ENCODE assay signal across 17 cellular contexts in genomic region chr16:89593841-89594240, GRCh38. TPM values are rescaled to one million over a fixed set of nuclear protein-coding genes. Genes with fewer than 3 reads are reported as not detected.
DNase-seq lines count a peak whose midpoint lies in the region; ATAC-seq, FAIRE-seq and TF ChIP-seq lines count a peak whose summit lies in the region.
"Had no signal": no experiment of that assay in that cellular context is flagged by ENCODE, and none has a peak within 500 bp of the region (broad histone marks: within the 10 kb centered on the region; RNA-seq: fewer than 3 reads in every experiment).

No MANE protein-coding gene starts in this region.

- H3K4me2 ChIP-seq in DND-41 (ENCODE audit: insufficient read depth, low read length) (no peak overlapping the region), H1 (ENCODE audit: insufficient read depth in 1 of 2, low read depth in 2 of 2, low read length in 2 of 2) (no peak overlapping the region)

- TF ChIP-seq RAD21 in H1 (IDR thresholded peaks at IDR 0.05 in 1 of 2, conservative IDR thresholded peaks at IDR 0.05 in 1 of 2; ENCODE audit: low read depth in 2 of 2, low read length in 2 of 2) = no peak

- H2BK120ac ChIP-seq in H1 (replicated peaks; ENCODE audit: low read depth, low read length) = no peak overlapping the region

- H3K9ac ChIP-seq in DND-41 (ENCODE audit: low read depth, low read length) (no peak overlapping the region), H1 (replicated peaks in 1 of 4; ENCODE audit: extremely low read depth in 1 of 4, low read depth in 3 of 4, low read length in 3 of 4) (no peak overlapping the region)

- H3K36me3 ChIP-seq in DND-41 (ENCODE audit: insufficient read depth, low read length) (peaks cover 20% of the 10 kb centered on the region), H1 (ENCODE audit: control insufficient read depth in 2 of 4, insufficient read depth in 4 of 4, low read length in 3 of 4) (peaks cover 0 to 5% (median 0%) of the 10 kb centered on the region in 4 experiments; a peak in 1 of 8 replicates)

- no peak overlapping the region for H3K14ac ChIP-seq in H1 (ENCODE audit: insufficient read length)

- peak; percentile 36 to 37 for DNase-seq in activated CD4-positive, alpha-beta T cell treated with anti-CD3 and anti-CD28 coated beads for 4 hours
- DNase-seq in activated CD4-positive, alpha-beta T cell treated with anti-CD3 and anti-CD28 coated beads for 48 hours = no peak
- DNase-seq in DND-41 = peak; percentile 48
- DNase-seq in activated CD4-positive, alpha-beta T cell treated with anti-CD3 and anti-CD28 coated beads, Interleukin-2, amount 50 U/mL, for 4 hours = peak; percentile 16 to 19
- DNase-seq in H1 (ENCODE audit: low read depth in 1 of 2, low spot score in 2 of 2) = no peak
- no peak for DNase-seq in erythroblast (lab: John Stamatoyannopoulos, UW)
- no peak for DNase-seq in mucosa of gallbladder (ENCODE audit: low spot score)
- DNase-seq: COR-L47; GOT3; hypothalamus; IMR-90; NCI-H1105; NCI-H2171 treated with DMSO at 0.1 percent for 48 hours; NK-92 treated with Interleukin-12 subunit alpha and Interleukin-12 subunit beta, amount 100 ng/mL, for 24 hours had no signal

- H3K4ac ChIP-seq in H1 (replicated peaks; ENCODE audit: insufficient read length, low read depth, low read length) = no peak overlapping the region

- H3K27ac ChIP-seq in DND-41 (ENCODE audit: low read length) (no peak overlapping the region), H1 (ENCODE audit: low read depth, low read length) (no peak overlapping the region)

- no peaks in the 10 kb centered on the region for H3K79me2 ChIP-seq in DND-41 (ENCODE audit: insufficient read depth, low read length)
- H3K79me2 ChIP-seq in H1 (ENCODE audit: control insufficient read depth in 1 of 2, insufficient read depth in 2 of 2, low read length in 2 of 2) = no peaks in the 10 kb centered on the region

- no peak for FAIRE-seq in H1 (lab: Jason Lieb, UNC)
- FAIRE-seq: A204.1 had no signal

- no peak overlapping the region for H3K18ac ChIP-seq in H1 (ENCODE audit: extremely low read depth, low read length)

- no peak overlapping the region for H2BK20ac ChIP-seq in H1 (ENCODE audit: low read length)

- no peak overlapping the region for H4K91ac ChIP-seq in H1 (replicated peaks; ENCODE audit: insufficient read length, low read length)

- TF ChIP-seq CTCF in DND-41 (IDR thresholded peaks at IDR 0.05; ENCODE audit: borderline replicate concordance, extremely low read depth, low read length, poor library complexity, severe bottlenecking) (no peak), H1 (IDR thresholded peaks at IDR 0.05; ENCODE audit: control extremely low read depth in 1 of 3, insufficient read depth in 1 of 3, low read depth in 1 of 3, low read length in 3 of 3) (no peak)

- H4K20me1 ChIP-seq in DND-41 (ENCODE audit: insufficient read depth, low read length) (no peaks in the 10 kb centered on the region), H1 (replicated peaks in 1 of 2; ENCODE audit: control insufficient read depth in 1 of 2, insufficient read depth in 2 of 2, low read length in 2 of 2) (peaks cover 0 to 5% of the 10 kb centered on the region in 2 experiments)

- POLR2A ChIA-PET in H1 (lab: Charles Lee; ENCODE audit: partially characterized antibody) = no interaction called here

- peak overlapping the region; percentile 21; the same call in 1 of the 2 replicates for H4K8ac ChIP-seq in H1 (ENCODE audit: extremely low read depth, insufficient read depth, low read length)

- H3K4me3 ChIP-seq in DND-41 (ENCODE audit: low read depth in 1 of 2, low read length in 2 of 2) (no peak overlapping the region), H1 (ENCODE audit: extremely low read depth in 1 of 4, insufficient read depth in 2 of 4, low read depth in 3 of 4, low read length in 4 of 4) (no peak overlapping the region)

- no peak for TF ChIP-seq EP300 in H1 (IDR thresholded peaks at IDR 0.05; ENCODE audit: borderline replicate concordance in 1 of 2, low read depth in 2 of 2, low read length in 2 of 2)

- H2AFZ ChIP-seq in DND-41 (ENCODE audit: low read depth, low read length) (no peak overlapping the region), H1 (ENCODE audit: low read length) (no peak overlapping the region)

- H3K23ac ChIP-seq in H1 (ENCODE audit: insufficient read length) = no peak overlapping the region

- ATAC-seq in DND-41 (ENCODE audit: insufficient read depth, low read depth) (peak; percentile 64), GM21723 (IDR thresholded peaks at IDR 0.05; ENCODE audit: unreplicated experiment) (no peak)
- ATAC-seq: Right ventricle myocardium inferior had no signal

- TF ChIP-seq POLR2A in H1 (IDR thresholded peaks at IDR 0.05; ENCODE audit: control extremely low read depth in 1 of 2, low read depth in 2 of 2, low read length in 2 of 2) = no peak
- no peak for TF ChIP-seq POLR2A in erythroblast (IDR thresholded peaks at IDR 0.05; ENCODE audit: low read length)

- H3K56ac ChIP-seq in H1 (replicated peaks; ENCODE audit: insufficient read length, low read depth, low read length) = no peak overlapping the region

- WGBS in H1 (ENCODE audit: extremely low coverage in 1 of 2, insufficient coverage in 1 of 2, insufficient read length in 1 of 2, insufficient replicate concordance in 2 of 2, low coverage in 1 of 2, low lambda C conversion rate in 2 of 2, missing lambda C conversion rate in 1 of 2), 2 experiments = 90% methylated on average over 15 of the region's 15 CpGs; no CpG with 5 or more reads in 1 of the 2 experiments

- H4K5ac ChIP-seq in H1 (ENCODE audit: insufficient read length, low read depth, low read length) = no peak overlapping the region

- H2AK5ac ChIP-seq in H1 (ENCODE audit: low read depth, low read length) = no peak overlapping the region

- H3K9me3 ChIP-seq in DND-41 (ENCODE audit: insufficient read depth, low read length, severe bottlenecking) = no peaks in the 10 kb centered on the region
- peaks cover 0 to under 1% of the 10 kb centered on the region in 2 experiments; a peak in 1 of 4 replicates for H3K9me3 ChIP-seq in H1 (ENCODE audit: insufficient read depth in 2 of 2, low read depth in 1 of 2, low read length in 1 of 2)

- CTCF ChIA-PET in H1 (lab: Charles Lee; ENCODE audit: partially characterized antibody) = interaction anchor here (0.7 kb wide), 1 partner anchor 22 kb away, joined by 3 read pairs; no protein-coding TSS in a partner anchor

- H3K23me2 ChIP-seq in H1 (ENCODE audit: low read depth, low read length) = no peaks in the 10 kb centered on the region; the same call in 1 of the 2 replicates

- peaks cover 15% of the 10 kb centered on the region; the same call in 1 of the 2 replicates for H3K4me1 ChIP-seq in DND-41 (ENCODE audit: insufficient read depth, low read length)
- H3K4me1 ChIP-seq in H1 (replicated peaks in 1 of 4; ENCODE audit: control insufficient read depth in 3 of 4, insufficient read depth in 4 of 4, low read length in 3 of 4) = no peaks in the 10 kb centered on the region

- H2BK15ac ChIP-seq in H1 (ENCODE audit: low read length) = no peak overlapping the region

- no peaks in the 10 kb centered on the region for H3K79me1 ChIP-seq in H1 (ENCODE audit: low read depth, low read length)

- H3K27me3 ChIP-seq in DND-41 (ENCODE audit: insufficient read depth, low read length, poor library complexity) (no peaks in the 10 kb centered on the region), H1 (replicated peaks in 1 of 4; ENCODE audit: control insufficient read depth in 3 of 4, extremely low read depth in 1 of 4, insufficient read depth in 3 of 4, low read length in 3 of 4) (no peaks in the 10 kb centered on the region)

- H2BK5ac ChIP-seq in H1 (ENCODE audit: low read depth, low read length) = no peak overlapping the region

- no peak overlapping the region for H2BK12ac ChIP-seq in H1 (ENCODE audit: low read depth, low read length)

TF ChIP-seq in H1, 55 proteins besides CTCF, POLR2A, EP300 and RAD21 (continues in another document):
- TF ChIP-seq JUND (IDR thresholded peaks at IDR 0.05; ENCODE audit: low read length) (no peak), CEBPB (IDR thresholded peaks at IDR 0.05; ENCODE audit: low read depth, low read length) (no peak), SIRT6 (IDR thresholded peaks at IDR 0.05; ENCODE audit: low read length) (no peak), SAP30 (IDR thresholded peaks at IDR 0.05; ENCODE audit: insufficient read depth, insufficient replicate concordance, low read length) (no peak), FOSL1 (IDR thresholded peaks at IDR 0.05; ENCODE audit: insufficient read depth, low read depth, low read length) (no peak)

RNA-seq across cellular contexts. Expression of gene CPNE7, which starts 18.3 kb away (rescaled TPM):
- 21.7 and 23.7 TPM in 2 replicates for total RNA-seq in H1 (2021; fragmentation: NEBNext Ultra II Directional; extraction: Animal tissue kit (Norgen Biotek cat#: 25700))
- polyA plus RNA-seq in H1 (2011; rRNA removed) = 10.0 and 17.2 TPM in 2 replicates
- polyA plus RNA-seq in H1 (2011; cell fraction: cytosol; rRNA removed) = 14.5 TPM
- polyA plus RNA-seq in H1 (2011; cell fraction: nucleus; rRNA removed) = 64.5 TPM
- polyA plus RNA-seq in H1 (2012, experiment 1 of 2) = 18.4 to 21.5 TPM (median 20.9 TPM) in 4 replicates
- 9.1 TPM for polyA plus RNA-seq in H1 (2012, experiment 2 of 2)
- polyA plus RNA-seq in H1 (2013, experiment 1 of 2) = 11.5 TPM
- 11.1 TPM for polyA plus RNA-seq in H1 (2013, experiment 2 of 2)
- polyA minus RNA-seq in H1 (2011; rRNA and poly(A)+ RNA removed) = 6.3 and 6.8 TPM in 2 replicates
- 10.2 TPM for polyA minus RNA-seq in H1 (2011; cell fraction: cytosol; rRNA and poly(A)+ RNA removed)
- polyA minus RNA-seq in H1 (2011; cell fraction: nucleus; rRNA and poly(A)+ RNA removed) = 9.5 TPM
- 3.6 TPM for total RNA-seq in mucosa of gallbladder
- total RNA-seq: Right ventricle myocardium inferior had no signal

RNA-seq across cellular contexts. Expression of gene DPEP1, which starts 19.6 kb away (rescaled TPM):
- total RNA-seq in H1 (2021; fragmentation: NEBNext Ultra II Directional; extraction: Animal tissue kit (Norgen Biotek cat#: 25700)) = 2.5 and 3.1 TPM in 2 replicates
- 2.8 and 3.9 TPM in 2 replicates for polyA plus RNA-seq in H1 (2011; rRNA removed)
- 3.1 TPM for polyA plus RNA-seq in H1 (2011; cell fraction: cytosol; rRNA removed)
- 12.5 TPM for polyA plus RNA-seq in H1 (2011; cell fraction: nucleus; rRNA removed)
- 0.73 to 2.7 TPM (median 2.0 TPM) in 4 replicates for polyA plus RNA-seq in H1 (2012, experiment 1 of 2)
- 1.3 TPM for polyA plus RNA-seq in H1 (2012, experiment 2 of 2)
- polyA plus RNA-seq in H1 (2013, experiment 1 of 2) = 5.7 TPM
- polyA plus RNA-seq in H1 (2013, experiment 2 of 2) = 5.7 TPM
- polyA minus RNA-seq in H1 (2011; rRNA and poly(A)+ RNA removed) = 1.1 and 1.7 TPM in 2 replicates
- 0.73 TPM for polyA minus RNA-seq in H1 (2011; cell fraction: cytosol; rRNA and poly(A)+ RNA removed)
- polyA minus RNA-seq in H1 (2011; cell fraction: nucleus; rRNA and poly(A)+ RNA removed) = 1.6 TPM
- total RNA-seq in mucosa of gallbladder = 2.5 TPM
- total RNA-seq: IMR-90, Right ventricle myocardium inferior had no signal
- polyA plus RNA-seq: IMR-90 had no signal

RNA-seq across cellular contexts. Expression of gene RPL13, which starts 33.4 kb away (rescaled TPM):
- total RNA-seq in H1 (2021; fragmentation: NEBNext Ultra II Directional; extraction: Animal tissue kit (Norgen Biotek cat#: 25700)) = 2,162 and 2,205 TPM in 2 replicates
- polyA plus RNA-seq in H1 (2011; rRNA removed) = 7,384 and 8,839 TPM in 2 replicates
- 6,622 TPM for polyA plus RNA-seq in H1 (2011; cell fraction: cytosol; rRNA removed)
- polyA plus RNA-seq in H1 (2011; cell fraction: nucleus; rRNA removed) = 4,056 TPM
- polyA plus RNA-seq in H1 (2012, experiment 1 of 2) = 2,424 to 3,736 TPM (median 3,320 TPM) in 4 replicates
- 5,566 TPM for polyA plus RNA-seq in H1 (2012, experiment 2 of 2)
- 2,736 TPM for polyA plus RNA-seq in H1 (2013, experiment 1 of 2)
- polyA plus RNA-seq in H1 (2013, experiment 2 of 2) = 2,737 TPM
- polyA minus RNA-seq in H1 (2011; rRNA and poly(A)+ RNA removed) = 403 and 524 TPM in 2 replicates
- 1,899 TPM for polyA minus RNA-seq in H1 (2011; cell fraction: cytosol; rRNA and poly(A)+ RNA removed)
- 1,945 TPM for polyA minus RNA-seq in H1 (2011; cell fraction: nucleus; rRNA and poly(A)+ RNA removed)
- 1,696 TPM for total RNA-seq in mucosa of gallbladder

Comparison
In these comparisons a context has a peak if more than half of its experiments do, and no peak if none do; other contexts are left out.
1. DNase-seq: peak in activated CD4-positive, alpha-beta T cell treated with anti-CD3 and anti-CD28 coated beads for 4 hours (2 of 2), DND-41 (single experiment) and activated CD4-positive, alpha-beta T cell treated with anti-CD3 and anti-CD28 coated beads, Interleukin-2, amount 50 U/mL, for 4 hours (2 of 2); none in activated CD4-positive, alpha-beta T cell treated with anti-CD3 and anti-CD28 coated beads for 48 hours (single experiment), H1 (0 of 2), erythroblast (0 of 2) and mucosa of gallbladder (single experiment).